Comparison of ENCODE assay signal across 14 cellular contexts in genomic region chr2:53964987-53965687, GRCh38. TPM values are rescaled to one million over a fixed set of nuclear protein-coding genes. Genes with fewer than 3 reads are reported as not detected.
A peak's percentile ranks its signal among the peaks of the same experiment; 100 is the strongest.
DNase-seq lines count a peak whose midpoint lies in the region; ATAC-seq, FAIRE-seq and TF ChIP-seq lines count a peak whose summit lies in the region.
"Had no signal": no experiment of that assay in that cellular context is flagged by ENCODE, and none has a peak within 500 bp of the region (broad histone marks: within the 10 kb centered on the region; RNA-seq: fewer than 3 reads in every experiment).

No MANE protein-coding gene starts in this region.

- H3K4me1 ChIP-seq in HUES6 (ENCODE audit: control insufficient read depth, insufficient read depth, low read length) (peaks cover 47% of the 10 kb centered on the region), lung (ENCODE audit: control insufficient read depth in 2 of 2, insufficient read depth in 2 of 2, low read length in 2 of 2) (peaks cover 10 to 19% of the 10 kb centered on the region in 2 donors)

- WGBS in lung, 2 donors = 96% methylated on average over 11 of the region's 11 CpGs

- no peak for ATAC-seq in CD4-positive, alpha-beta T cell (ENCODE audit: poor library complexity)
- no peak for ATAC-seq in activated naive CD8-positive, alpha-beta T cell treated with anti-CD3 and anti-CD28 coated beads, Interleukin-2, amount 10 ng/mL, durations not matched to agents 7 days and 5 days (ENCODE audit: low read depth)
- no peak for ATAC-seq in lung (ENCODE audit: insufficient read depth, low FRiP score)
- ATAC-seq: mucosa of descending colon had no signal

- no peaks in the 10 kb centered on the region for H3K27me3 Mint-ChIP-seq in CD4-positive, alpha-beta T cell
- no peaks in the 10 kb centered on the region for H3K27me3 Mint-ChIP-seq in activated naive CD8-positive, alpha-beta T cell treated with anti-CD3 and anti-CD28 coated beads, Interleukin-2, amount 10 ng/mL, durations not matched to agents 7 days and 5 days

- CTCF ChIA-PET in CD4-positive, alpha-beta T cell (lab: Charles Lee) = no interaction called here

- no peak for FAIRE-seq in frontal cortex (lab: Jason Lieb, UNC)
- FAIRE-seq: kidney had no signal

- H3K27ac Mint-ChIP-seq in CD4-positive, alpha-beta T cell = no peak overlapping the region
- H3K27ac Mint-ChIP-seq in activated naive CD8-positive, alpha-beta T cell treated with anti-CD3 and anti-CD28 coated beads, Interleukin-2, amount 10 ng/mL, durations not matched to agents 7 days and 5 days = no peak overlapping the region

- peak overlapping the region; percentile 23 for H3K4me3 Mint-ChIP-seq in CD4-positive, alpha-beta T cell
- peak overlapping the region; percentile 53 for H3K4me3 Mint-ChIP-seq in activated naive CD8-positive, alpha-beta T cell treated with anti-CD3 and anti-CD28 coated beads, Interleukin-2, amount 10 ng/mL, durations not matched to agents 7 days and 5 days

- H3K9me3 ChIP-seq in CD4-positive, alpha-beta T cell (ENCODE audit: control insufficient read depth, low read length) = no peaks in the 10 kb centered on the region
- H3K9me3 ChIP-seq in HUES6 (ENCODE audit: control insufficient read depth, insufficient read depth, low read depth, low read length) (no peaks in the 10 kb centered on the region), lung (ENCODE audit: control insufficient read depth in 2 of 2, insufficient read depth in 1 of 2, low read length in 1 of 2) (no peaks in the 10 kb centered on the region)
- H3K9me3 ChIP-seq: mucosa of descending colon, SJSA1 had no signal

- H3K27me3 ChIP-seq in CD4-positive, alpha-beta T cell (ENCODE audit: control insufficient read depth, insufficient read depth, low read length) = no peaks in the 10 kb centered on the region
- no peaks in the 10 kb centered on the region for H3K27me3 ChIP-seq in HUES6 (ENCODE audit: control insufficient read depth, insufficient read depth, low read length)
- no peaks in the 10 kb centered on the region for H3K27me3 ChIP-seq in lung (ENCODE audit: control insufficient read depth, insufficient read depth)
- H3K27me3 ChIP-seq: SJSA1 had no signal

- H3K36me3 Mint-ChIP-seq in CD4-positive, alpha-beta T cell (ENCODE audit: low read depth) = peaks cover 23% of the 10 kb centered on the region
- H3K36me3 Mint-ChIP-seq in activated naive CD8-positive, alpha-beta T cell treated with anti-CD3 and anti-CD28 coated beads, Interleukin-2, amount 10 ng/mL, durations not matched to agents 7 days and 5 days = peaks cover 26% of the 10 kb centered on the region

- peak overlapping the region; percentile 49 for H3K9ac ChIP-seq in HUES6 (ENCODE audit: low read length)

- DNase-seq in CD4-positive, alpha-beta T cell = no peak
- no peak for DNase-seq in activated naive CD8-positive, alpha-beta T cell treated with anti-CD3 and anti-CD28 coated beads, Interleukin-2, amount 10 ng/mL, durations not matched to agents 7 days and 5 days
- peak; percentile 1 for DNase-seq in lung (ENCODE audit: low spot score)
- DNase-seq in frontal cortex (ENCODE audit: low spot score in 2 of 2) = no peak
- no peak for DNase-seq in DMS114 treated with DMSO at 0.1 percent for 48 hours (lab: John Stamatoyannopoulos, UW; ENCODE audit: unreplicated experiment)
- DNase-seq in NCI-H146 (lab: John Stamatoyannopoulos, UW) = no peak
- no peak for DNase-seq in DMS153 treated with DMSO at 0.1 percent for 48 hours (lab: John Stamatoyannopoulos, UW; ENCODE audit: unreplicated experiment)
- DNase-seq: activated effector memory CD4-positive, alpha-beta T cell treated with Interleukin-2 at 50 U/mL for 16 hours; kidney; mucosa of descending colon; NCI-H1092; NCI-H2227 treated with DMSO at 0.1 percent for 48 hours had no signal

- peaks cover 83% of the 10 kb centered on the region for H3K4me1 Mint-ChIP-seq in CD4-positive, alpha-beta T cell (ENCODE audit: low read depth)
- H3K4me1 Mint-ChIP-seq in activated naive CD8-positive, alpha-beta T cell treated with anti-CD3 and anti-CD28 coated beads, Interleukin-2, amount 10 ng/mL, durations not matched to agents 7 days and 5 days = peaks cover 39% of the 10 kb centered on the region

- no peak overlapping the region for H3K27ac ChIP-seq in CD4-positive, alpha-beta T cell (ENCODE audit: low read depth, low read length)
- H3K27ac ChIP-seq in HUES6 (ENCODE audit: low read depth, low read length) (no peak overlapping the region), lung (ENCODE audit: low read depth in 1 of 2, low read length in 1 of 2) (no peak overlapping the region)
- H3K27ac ChIP-seq: SJSA1 had no signal

- no peak overlapping the region for H3K4me3 ChIP-seq in HUES6 (ENCODE audit: low read depth, low read length)
- H3K4me3 ChIP-seq in lung = no peak overlapping the region
- H3K4me3 ChIP-seq: mucosa of descending colon, SJSA1 had no signal

- no peaks in the 10 kb centered on the region for H3K36me3 ChIP-seq in HUES6 (ENCODE audit: control insufficient read depth, insufficient read depth, low read length)
- no peaks in the 10 kb centered on the region for H3K36me3 ChIP-seq in lung (ENCODE audit: control insufficient read depth in 2 of 2, insufficient read depth in 2 of 2, low read length in 2 of 2)

- H3K9me3 Mint-ChIP-seq in CD4-positive, alpha-beta T cell = no peaks in the 10 kb centered on the region
- H3K9me3 Mint-ChIP-seq in activated naive CD8-positive, alpha-beta T cell treated with anti-CD3 and anti-CD28 coated beads, Interleukin-2, amount 10 ng/mL, durations not matched to agents 7 days and 5 days = no peaks in the 10 kb centered on the region

- intact Hi-C loops in CD4-positive, alpha-beta T cell (cut with DNase I, micrococcal nuclease) = loop anchor here (5.0 to 10.0 kb wide), 4 partner anchors 32 to 760 kb away; partner anchors contain the start of genes ACYP2 (in 1 of the 2) and EML6 (in 1 of the 2)

- POLR2A ChIA-PET in CD4-positive, alpha-beta T cell (lab: Charles Lee) = no interaction called here
- POLR2A ChIA-PET in activated naive CD8-positive, alpha-beta T cell treated with anti-CD3 and anti-CD28 coated beads, Interleukin-2, amount 10 ng/mL, durations not matched to agents 7 days and 5 days (lab: Charles Lee) = no interaction called here

- TF ChIP-seq CTCF in CD4-positive, alpha-beta T cell (IDR thresholded peaks at IDR 0.05) = no peak
- TF ChIP-seq CTCF in lung (IDR thresholded peaks at IDR 0.05; ENCODE audit: control extremely low read depth, extremely low read depth) = no peak

RNA-seq across cellular contexts. Expression of gene PSME4, which starts 5.7 kb away (rescaled TPM):
- 10 to 100 TPM; 82.6 to 87.0 TPM for total RNA-seq in CD4-positive, alpha-beta T cell
- 10 to 100 TPM; 52.6 to 54.2 TPM for total RNA-seq in activated naive CD8-positive, alpha-beta T cell treated with anti-CD3 and anti-CD28 coated beads, Interleukin-2, amount 10 ng/mL, durations not matched to agents 7 days and 5 days
- 10 to 100 TPM; 54.6 to 72.5 TPM for total RNA-seq in lung
- 10 to 100 TPM; 20.8 to 35.1 TPM for polyA plus RNA-seq in lung
- 31.8 TPM for total RNA-seq in frontal cortex
